23 cellular contexts compared by ENCODE assay signal in genomic region chr2:25948437-25948836, GRCh38.
"Had no signal": no experiment of that assay in that cellular context is flagged by ENCODE, and none has a peak within 500 bp of the region (broad histone marks: within the 10 kb centered on the region; RNA-seq: fewer than 3 reads in every experiment).

No MANE protein-coding gene starts in this region.

- H3K9me3 Mint-ChIP-seq: activated naive CD4-positive, alpha-beta T cell treated with anti-CD3 and anti-CD28 coated beads for 36 hours; activated naive CD8-positive, alpha-beta T cell treated with anti-CD3 and anti-CD28 coated beads for 36 hours; activated T-helper 1 cell treated with anti-CD3 and anti-CD28 coated beads, Interleukin-12 subunit alpha, Interleukin-12 subunit beta, Interleukin-2, Interleukin-4 antibody, amounts not matched to agents 30 ng/mL and 10 ng/mL and 1 ng/mL, durations not matched to agents 14 hours and 24 hours and 36 hours had no signal

- H3K4me1 Mint-ChIP-seq: activated naive CD8-positive, alpha-beta T cell treated with anti-CD3 and anti-CD28 coated beads for 36 hours had no signal

- ATAC-seq: activated CD4-positive, CD25-positive, alpha-beta regulatory T cell treated with anti-CD3 and anti-CD28 coated beads, Interleukin-2, amount 50 U/mL, for 24 hours; PC-3; SK-N-SH treated with all-trans-retinoic acid at 6 μM for 48 hours had no signal

- H3K36me3 Mint-ChIP-seq: activated naive CD8-positive, alpha-beta T cell treated with anti-CD3 and anti-CD28 coated beads for 36 hours had no signal

- H3K27ac Mint-ChIP-seq: activated naive CD4-positive, alpha-beta T cell treated with anti-CD3 and anti-CD28 coated beads for 36 hours; activated naive CD8-positive, alpha-beta T cell treated with anti-CD3 and anti-CD28 coated beads for 36 hours; activated T-helper 1 cell treated with anti-CD3 and anti-CD28 coated beads, Interleukin-12 subunit alpha, Interleukin-12 subunit beta, Interleukin-2, Interleukin-4 antibody, amounts not matched to agents 30 ng/mL and 10 ng/mL and 1 ng/mL, durations not matched to agents 14 hours and 24 hours and 36 hours had no signal

- H3K9me3 ChIP-seq: MG63, SJSA1 had no signal

- H3K4me3 Mint-ChIP-seq: activated naive CD4-positive, alpha-beta T cell treated with anti-CD3 and anti-CD28 coated beads for 36 hours; activated naive CD8-positive, alpha-beta T cell treated with anti-CD3 and anti-CD28 coated beads for 36 hours; activated T-helper 1 cell treated with anti-CD3 and anti-CD28 coated beads, Interleukin-12 subunit alpha, Interleukin-12 subunit beta, Interleukin-2, Interleukin-4 antibody, amounts not matched to agents 30 ng/mL and 10 ng/mL and 1 ng/mL, durations not matched to agents 14 hours and 24 hours and 36 hours had no signal

- H3K27ac ChIP-seq: brain microvascular endothelial cell, cardiac muscle cell, SJSA1, WERI-Rb-1 had no signal

- DNase-seq: activated CD4-positive, alpha-beta T cell treated with anti-CD3 and anti-CD28 coated beads for 48 hours; activated CD4-positive, alpha-beta T cell treated with anti-CD3 and anti-CD28 coated beads, Interleukin-2, amount 50 U/mL, for 4 hours; activated CD8-positive, alpha-beta memory T cell treated with anti-CD3 and anti-CD28 coated beads for 24 hours; activated effector memory CD4-positive, alpha-beta T cell treated with anti-CD3 and anti-CD28 coated beads, Interleukin-2, amount 50 U/mL, for 16 hours; activated naive CD4-positive, alpha-beta T cell treated with anti-CD3 and anti-CD28 coated beads for 36 hours; activated naive CD8-positive, alpha-beta T cell treated with anti-CD3 and anti-CD28 coated beads for 36 hours; brain microvascular endothelial cell; MG63; NCI-H1105 treated with DMSO at 0.1 percent for 48 hours; NCI-H1436 treated with DMSO at 0.1 percent for 48 hours; NCI-H187 treated with DMSO at 0.1 percent for 48 hours; NCI-H2081 treated with DMSO at 0.1 percent for 48 hours; NCI-H446; NCI-H524; PC-3; SHP77; SW 1271; WERI-Rb-1 had no signal

- H3K36me3 ChIP-seq: brain microvascular endothelial cell, cardiac muscle cell, MG63, SJSA1 had no signal

- H3K4me1 ChIP-seq: SJSA1 had no signal

- H3K27me3 ChIP-seq: brain microvascular endothelial cell, cardiac muscle cell, MG63, SJSA1 had no signal

- H3K27me3 Mint-ChIP-seq: activated naive CD8-positive, alpha-beta T cell treated with anti-CD3 and anti-CD28 coated beads for 36 hours had no signal

- H3K4me3 ChIP-seq: cardiac muscle cell, MG63, SJSA1 had no signal
